17 cellular contexts compared by ENCODE assay signal in the genomic region with DNA sequence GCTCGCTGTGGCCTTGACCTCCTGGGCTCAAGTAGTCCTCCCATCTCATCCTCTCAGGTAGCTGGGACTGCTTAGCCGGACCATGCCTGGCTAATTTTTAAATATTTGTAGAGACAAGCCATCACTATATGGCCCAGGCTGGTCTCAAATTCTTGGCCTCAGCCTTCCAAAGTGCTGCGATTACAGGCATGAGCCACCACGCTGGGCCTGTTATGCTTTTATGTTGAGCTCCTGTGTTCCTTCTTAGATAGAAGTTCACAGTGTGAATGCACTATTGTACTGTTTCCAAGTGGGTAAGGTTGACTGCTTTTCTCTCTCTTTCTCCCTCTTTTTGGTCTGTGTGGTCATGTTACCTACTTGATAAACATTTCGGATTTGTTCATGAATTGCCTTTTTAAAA.
DNase-seq lines count a peak whose midpoint lies in the region; ATAC-seq and TF ChIP-seq lines count a peak whose summit lies in the region.
"Had no signal": no experiment of that assay in that cellular context is flagged by ENCODE, and none has a peak within 500 bp of the region (broad histone marks: within the 10 kb centered on the region; RNA-seq: fewer than 3 reads in every experiment).

No MANE protein-coding gene starts in this region.

- ATAC-seq in activated naive CD8-positive, alpha-beta T cell treated with anti-CD3 and anti-CD28 coated beads, Interleukin-2, amount 50 U/mL, for 24 hours: no peak
- ATAC-seq in naive B cell (ENCODE audit: low read depth in 2 of 2): no peak
- no peak for ATAC-seq in activated CD4-positive, CD25-positive, alpha-beta regulatory T cell treated with anti-CD3 and anti-CD28 coated beads, Interleukin-2, amount 50 U/mL, for 24 hours

- peak overlapping the region; percentile 13 for H3K27ac Mint-ChIP-seq in activated CD4-positive, alpha-beta T cell treated with anti-CD3 and anti-CD28 coated beads, Interleukin-2, amount 10 ng/mL, durations not matched to agents 7 days and 5 days
- peak overlapping the region; percentile 64 for H3K27ac Mint-ChIP-seq in activated naive CD8-positive, alpha-beta T cell treated with anti-CD3 and anti-CD28 coated beads, Interleukin-2, amount 50 U/mL, for 24 hours
- H3K27ac Mint-ChIP-seq in naive B cell (peak overlapping the region in 4 of 6 donors; percentile 15 to 88 (median 50)), chondrocyte (ENCODE audit: unreplicated experiment) (no peak overlapping the region)
- H3K27ac Mint-ChIP-seq: HFFc6 had no signal

- no peak for TF ChIP-seq CTCF in chondrocyte (IDR thresholded peaks at IDR 0.05)

- no peaks in the 10 kb centered on the region for H3K9me3 Mint-ChIP-seq in activated CD4-positive, alpha-beta T cell treated with anti-CD3 and anti-CD28 coated beads, Interleukin-2, amount 10 ng/mL, durations not matched to agents 7 days and 5 days
- H3K9me3 Mint-ChIP-seq in activated naive CD8-positive, alpha-beta T cell treated with anti-CD3 and anti-CD28 coated beads, Interleukin-2, amount 50 U/mL, for 24 hours: no peaks in the 10 kb centered on the region
- peaks cover 0 to 2% (median 0%) of the 10 kb centered on the region in 7 donors for H3K9me3 Mint-ChIP-seq in naive B cell
- H3K9me3 Mint-ChIP-seq in chondrocyte (ENCODE audit: low read depth): no peaks in the 10 kb centered on the region
- H3K9me3 Mint-ChIP-seq: HFFc6 had no signal

- no peak for DNase-seq in activated CD4-positive, alpha-beta T cell treated with anti-CD3 and anti-CD28 coated beads, Interleukin-2, amount 10 ng/mL, durations not matched to agents 7 days and 5 days
- DNase-seq in activated CD4-positive, alpha-beta T cell treated with anti-CD3 and anti-CD28 coated beads, Interleukin-2, amount 50 U/mL, for 1 hour: no peak
- DNase-seq in Ammon's horn (ENCODE audit: low spot score): peak; percentile 7
- no peak for DNase-seq in activated naive CD8-positive, alpha-beta T cell treated with anti-CD3 and anti-CD28 coated beads, Interleukin-2, amount 50 U/mL, for 24 hours
- no peak for DNase-seq in naive B cell
- DNase-seq in chondrocyte (ENCODE audit: low spot score): no peak
- DNase-seq in activated CD4-positive, CD25-positive, alpha-beta regulatory T cell treated with anti-CD3 and anti-CD28 coated beads, Interleukin-2, amount 50 U/mL, for 72 hours: no peak
- DNase-seq: 8988T, DMS153, EL, HFFc6, KG1, NCI-H1092, NCI-H2107, NCI-H226, NCI-H526 treated with DMSO at 0.1 percent for 48 hours had no signal

- no peak overlapping the region for H3K4me3 Mint-ChIP-seq in activated CD4-positive, alpha-beta T cell treated with anti-CD3 and anti-CD28 coated beads, Interleukin-2, amount 10 ng/mL, durations not matched to agents 7 days and 5 days
- H3K4me3 Mint-ChIP-seq in activated naive CD8-positive, alpha-beta T cell treated with anti-CD3 and anti-CD28 coated beads, Interleukin-2, amount 50 U/mL, for 24 hours: no peak overlapping the region
- H3K4me3 Mint-ChIP-seq in naive B cell (no peak overlapping the region), chondrocyte (ENCODE audit: unreplicated experiment) (no peak overlapping the region)
- H3K4me3 Mint-ChIP-seq: HFFc6 had no signal

- CTCF ChIA-PET in activated CD4-positive, alpha-beta T cell treated with anti-CD3 and anti-CD28 coated beads, Interleukin-2, amount 10 ng/mL, durations not matched to agents 7 days and 5 days (lab: Charles Lee): interaction anchor here (1.4 to 1.6 kb wide), 2 partner anchors 17 to 20 kb away, joined by 4 to 6 read pairs; no protein-coding TSS in a partner anchor

- POLR2A ChIA-PET in activated CD4-positive, alpha-beta T cell treated with anti-CD3 and anti-CD28 coated beads, Interleukin-2, amount 10 ng/mL, durations not matched to agents 7 days and 5 days (lab: Charles Lee): no interaction called here

- peaks cover 32% of the 10 kb centered on the region for H3K4me1 Mint-ChIP-seq in activated CD4-positive, alpha-beta T cell treated with anti-CD3 and anti-CD28 coated beads, Interleukin-2, amount 10 ng/mL, durations not matched to agents 7 days and 5 days
- H3K4me1 Mint-ChIP-seq in activated naive CD8-positive, alpha-beta T cell treated with anti-CD3 and anti-CD28 coated beads, Interleukin-2, amount 50 U/mL, for 24 hours: peaks cover 41% of the 10 kb centered on the region
- H3K4me1 Mint-ChIP-seq in naive B cell (peaks cover 11 to 28% (median 21%) of the 10 kb centered on the region in 3 donors), chondrocyte (ENCODE audit: low read depth) (peaks cover 3% of the 10 kb centered on the region)

- peaks cover 81% of the 10 kb centered on the region for H3K36me3 Mint-ChIP-seq in activated CD4-positive, alpha-beta T cell treated with anti-CD3 and anti-CD28 coated beads, Interleukin-2, amount 10 ng/mL, durations not matched to agents 7 days and 5 days (ENCODE audit: low read depth)
- H3K36me3 Mint-ChIP-seq in activated naive CD8-positive, alpha-beta T cell treated with anti-CD3 and anti-CD28 coated beads, Interleukin-2, amount 50 U/mL, for 24 hours (ENCODE audit: low read depth): peaks cover 66% of the 10 kb centered on the region
- H3K36me3 Mint-ChIP-seq in naive B cell: peaks cover 22 to 23% of the 10 kb centered on the region in 2 donors
- H3K36me3 Mint-ChIP-seq in chondrocyte (ENCODE audit: low read depth): peaks cover 29% of the 10 kb centered on the region

- no peaks in the 10 kb centered on the region for H3K27me3 Mint-ChIP-seq in activated CD4-positive, alpha-beta T cell treated with anti-CD3 and anti-CD28 coated beads, Interleukin-2, amount 10 ng/mL, durations not matched to agents 7 days and 5 days
- H3K27me3 Mint-ChIP-seq in activated naive CD8-positive, alpha-beta T cell treated with anti-CD3 and anti-CD28 coated beads, Interleukin-2, amount 50 U/mL, for 24 hours: no peaks in the 10 kb centered on the region
- H3K27me3 Mint-ChIP-seq in naive B cell (no peaks in the 10 kb centered on the region), chondrocyte (ENCODE audit: low read depth) (no peaks in the 10 kb centered on the region)
